In the genomic region with DNA sequence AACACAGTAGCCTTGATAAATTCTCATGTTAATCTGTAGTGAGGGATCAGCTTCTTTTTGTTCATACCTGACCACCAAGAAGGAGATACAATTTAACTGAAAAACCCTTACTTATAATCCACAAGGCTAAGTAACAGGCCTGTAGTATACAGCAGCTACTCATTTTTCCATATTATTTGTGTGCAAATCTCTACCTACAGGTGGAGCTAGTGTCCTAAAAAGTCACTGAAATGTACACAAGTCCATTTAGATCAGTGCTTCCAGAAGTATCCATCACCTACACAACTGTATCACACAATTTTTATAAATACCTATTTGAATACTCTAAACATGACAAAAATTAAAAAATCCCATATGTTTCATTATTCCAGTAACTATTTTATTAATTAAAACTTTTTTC, we compare ENCODE assay signal across 1 cellular context.
TF ChIP-seq lines count a peak whose summit lies in the region.

No MANE protein-coding gene starts in this region.

TF ChIP-seq in GM23338, 12 proteins besides CTCF, POLR2A, EP300 and RAD21 (continued from another document):
- TF ChIP-seq, protein P1, sequence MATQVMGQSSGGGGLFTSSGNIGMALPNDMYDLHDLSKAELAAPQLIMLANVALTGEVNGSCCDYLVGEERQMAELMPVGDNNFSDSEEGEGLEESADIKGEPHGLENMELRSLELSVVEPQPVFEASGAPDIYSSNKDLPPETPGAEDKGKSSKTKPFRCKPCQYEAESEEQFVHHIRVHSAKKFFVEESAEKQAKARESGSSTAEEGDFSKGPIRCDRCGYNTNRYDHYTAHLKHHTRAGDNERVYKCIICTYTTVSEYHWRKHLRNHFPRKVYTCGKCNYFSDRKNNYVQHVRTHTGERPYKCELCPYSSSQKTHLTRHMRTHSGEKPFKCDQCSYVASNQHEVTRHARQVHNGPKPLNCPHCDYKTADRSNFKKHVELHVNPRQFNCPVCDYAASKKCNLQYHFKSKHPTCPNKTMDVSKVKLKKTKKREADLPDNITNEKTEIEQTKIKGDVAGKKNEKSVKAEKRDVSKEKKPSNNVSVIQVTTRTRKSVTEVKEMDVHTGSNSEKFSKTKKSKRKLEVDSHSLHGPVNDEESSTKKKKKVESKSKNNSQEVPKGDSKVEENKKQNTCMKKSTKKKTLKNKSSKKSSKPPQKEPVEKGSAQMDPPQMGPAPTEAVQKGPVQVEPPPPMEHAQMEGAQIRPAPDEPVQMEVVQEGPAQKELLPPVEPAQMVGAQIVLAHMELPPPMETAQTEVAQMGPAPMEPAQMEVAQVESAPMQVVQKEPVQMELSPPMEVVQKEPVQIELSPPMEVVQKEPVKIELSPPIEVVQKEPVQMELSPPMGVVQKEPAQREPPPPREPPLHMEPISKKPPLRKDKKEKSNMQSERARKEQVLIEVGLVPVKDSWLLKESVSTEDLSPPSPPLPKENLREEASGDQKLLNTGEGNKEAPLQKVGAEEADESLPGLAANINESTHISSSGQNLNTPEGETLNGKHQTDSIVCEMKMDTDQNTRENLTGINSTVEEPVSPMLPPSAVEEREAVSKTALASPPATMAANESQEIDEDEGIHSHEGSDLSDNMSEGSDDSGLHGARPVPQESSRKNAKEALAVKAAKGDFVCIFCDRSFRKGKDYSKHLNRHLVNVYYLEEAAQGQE (IDR thresholded peaks at IDR 0.05; ENCODE audit: unreplicated experiment) = no peak
